Comparison of ENCODE assay signal across 42 cellular contexts in genomic region chr10:100089241-100089640, GRCh38. TPM values are rescaled to one million over a fixed set of nuclear protein-coding genes. Genes with fewer than 3 reads are reported as not detected.
"Had no signal": no experiment of that assay in that cellular context is flagged by ENCODE, and none has a peak within 500 bp of the region (broad histone marks: within the 10 kb centered on the region; RNA-seq: fewer than 3 reads in every experiment).

No MANE protein-coding gene starts in this region.

- H3K4me3 Mint-ChIP-seq: activated naive CD4-positive, alpha-beta T cell treated with anti-CD3 and anti-CD28 coated beads for 36 hours; activated naive CD4-positive, alpha-beta T cell treated with anti-CD3 and anti-CD28 coated beads, Interleukin-2, amount 10 ng/mL, durations not matched to agents 7 days and 5 days; activated naive CD4-positive, alpha-beta T cell treated with anti-CD3 and anti-CD28 coated beads, Interleukin-2, amount 50 U/mL, for 24 hours; activated naive CD8-positive, alpha-beta T cell; activated naive CD8-positive, alpha-beta T cell treated with anti-CD3 and anti-CD28 coated beads for 36 hours; activated naive CD8-positive, alpha-beta T cell treated with anti-CD3 and anti-CD28 coated beads, Interleukin-2, amount 10 ng/mL, durations not matched to agents 7 days and 5 days; activated naive CD8-positive, alpha-beta T cell treated with anti-CD3 and anti-CD28 coated beads, Interleukin-2, amount 50 U/mL, for 24 hours; activated T-cell treated with anti-CD3 and anti-CD28 coated beads, Interleukin-2, amount 50 U/mL, for 24 hours; activated T-cell treated with anti-CD3 and anti-CD28 coated beads, Interleukin-2, amount 50 U/mL, for 4 hours; activated T-cell treated with anti-CD3 and anti-CD28 coated beads, Interleukin-2, amount 50 U/mL, for 72 hours; activated T-helper 1 cell treated with anti-CD3 and anti-CD28 coated beads, Interleukin-12 subunit alpha, Interleukin-12 subunit beta, Interleukin-2, Interleukin-4 antibody, amounts not matched to agents 30 ng/mL and 10 ng/mL and 1 ng/mL, durations not matched to agents 14 hours and 24 hours and 36 hours; activated T-helper 17 cell treated with anti-CD3 and anti-CD28 coated beads, Interleukin-2, amount 50 U/mL, for 72 hours; brain; central memory CD8-positive, alpha-beta T cell had no signal

- ATAC-seq: activated naive CD4-positive, alpha-beta T cell treated with anti-CD3 and anti-CD28 coated beads, Interleukin-2, amount 50 U/mL, for 72 hours; activated naive CD8-positive, alpha-beta T cell treated with anti-CD3 and anti-CD28 coated beads, Interleukin-2, amount 50 U/mL, for 24 hours; activated T-cell treated with anti-CD3 and anti-CD28 coated beads, Interleukin-2, amount 50 U/mL, for 4 hours; activated T-cell treated with anti-CD3 and anti-CD28 coated beads, Interleukin-2, amount 50 U/mL, for 72 hours; activated T-helper 17 cell treated with anti-CD3 and anti-CD28 coated beads, Interleukin-2, amount 50 U/mL, for 72 hours; body of pancreas had no signal

- H3K4me1 ChIP-seq: adrenal gland, ascending aorta, body of pancreas, breast epithelium had no signal

- H3K27me3 Mint-ChIP-seq: central memory CD8-positive, alpha-beta T cell had no signal

- H3K36me3 ChIP-seq: adrenal gland, ascending aorta, brain microvascular endothelial cell, breast epithelium, cardiac muscle cell had no signal

- H3K36me3 Mint-ChIP-seq: activated naive CD4-positive, alpha-beta T cell treated with anti-CD3 and anti-CD28 coated beads, Interleukin-2, amount 10 ng/mL, durations not matched to agents 7 days and 5 days; activated naive CD4-positive, alpha-beta T cell treated with anti-CD3 and anti-CD28 coated beads, Interleukin-2, amount 50 U/mL, for 24 hours; activated naive CD4-positive, alpha-beta T cell treated with anti-CD3 and anti-CD28 coated beads, Interleukin-2, amount 50 U/mL, for 72 hours; activated naive CD8-positive, alpha-beta T cell; activated naive CD8-positive, alpha-beta T cell treated with anti-CD3 and anti-CD28 coated beads for 36 hours; activated naive CD8-positive, alpha-beta T cell treated with anti-CD3 and anti-CD28 coated beads, Interleukin-2, amount 10 ng/mL, durations not matched to agents 7 days and 5 days; brain had no signal

- H3K4me3 ChIP-seq: adrenal gland, ascending aorta, body of pancreas, breast epithelium, cardiac muscle cell had no signal

- H3K4me1 Mint-ChIP-seq: activated naive CD4-positive, alpha-beta T cell treated with anti-CD3 and anti-CD28 coated beads, Interleukin-2, amount 10 ng/mL, durations not matched to agents 7 days and 5 days; activated naive CD4-positive, alpha-beta T cell treated with anti-CD3 and anti-CD28 coated beads, Interleukin-2, amount 50 U/mL, for 24 hours; activated naive CD8-positive, alpha-beta T cell treated with anti-CD3 and anti-CD28 coated beads for 36 hours; activated naive CD8-positive, alpha-beta T cell treated with anti-CD3 and anti-CD28 coated beads, Interleukin-2, amount 10 ng/mL, durations not matched to agents 7 days and 5 days; activated naive CD8-positive, alpha-beta T cell treated with anti-CD3 and anti-CD28 coated beads, Interleukin-2, amount 50 U/mL, for 24 hours; activated T-helper 17 cell treated with anti-CD3 and anti-CD28 coated beads, Interleukin-2, amount 50 U/mL, for 72 hours; brain; central memory CD8-positive, alpha-beta T cell had no signal

- H3K27me3 ChIP-seq: adrenal gland, ascending aorta, body of pancreas, breast epithelium, cardiac muscle cell had no signal

- H3K27ac ChIP-seq: adrenal gland, ascending aorta, body of pancreas, brain microvascular endothelial cell, breast epithelium, cardiac muscle cell had no signal

- H3K27ac Mint-ChIP-seq: activated naive CD4-positive, alpha-beta T cell treated with anti-CD3 and anti-CD28 coated beads for 36 hours; activated naive CD4-positive, alpha-beta T cell treated with anti-CD3 and anti-CD28 coated beads, Interleukin-2, amount 10 ng/mL, durations not matched to agents 7 days and 5 days; activated naive CD4-positive, alpha-beta T cell treated with anti-CD3 and anti-CD28 coated beads, Interleukin-2, amount 50 U/mL, for 24 hours; activated naive CD4-positive, alpha-beta T cell treated with anti-CD3 and anti-CD28 coated beads, Interleukin-2, amount 50 U/mL, for 72 hours; activated naive CD8-positive, alpha-beta T cell; activated naive CD8-positive, alpha-beta T cell treated with anti-CD3 and anti-CD28 coated beads for 36 hours; activated naive CD8-positive, alpha-beta T cell treated with anti-CD3 and anti-CD28 coated beads, Interleukin-2, amount 10 ng/mL, durations not matched to agents 7 days and 5 days; activated naive CD8-positive, alpha-beta T cell treated with anti-CD3 and anti-CD28 coated beads, Interleukin-2, amount 50 U/mL, for 24 hours; activated T-cell treated with anti-CD3 and anti-CD28 coated beads, Interleukin-2, amount 50 U/mL, for 24 hours; activated T-cell treated with anti-CD3 and anti-CD28 coated beads, Interleukin-2, amount 50 U/mL, for 72 hours; activated T-helper 1 cell treated with anti-CD3 and anti-CD28 coated beads, Interleukin-12 subunit alpha, Interleukin-12 subunit beta, Interleukin-2, Interleukin-4 antibody, amounts not matched to agents 30 ng/mL and 10 ng/mL and 1 ng/mL, durations not matched to agents 14 hours and 24 hours and 36 hours; activated T-helper 17 cell treated with anti-CD3 and anti-CD28 coated beads, Interleukin-2, amount 50 U/mL, for 72 hours; activated T-helper 2 cell treated with anti-CD3 and anti-CD28 coated beads, Interferon-gamma antibody, Interleukin-2, Interleukin-4, amounts not matched to agents 10 μg/mL and 5 μg/mL and 100 μg/mL, durations not matched to agents 14 hours and 24 hours and 36 hours; brain had no signal

- H3K9me3 ChIP-seq: adrenal gland, ascending aorta, body of pancreas, breast epithelium had no signal

- H3K9me3 Mint-ChIP-seq: activated naive CD4-positive, alpha-beta T cell treated with anti-CD3 and anti-CD28 coated beads for 36 hours; activated naive CD4-positive, alpha-beta T cell treated with anti-CD3 and anti-CD28 coated beads, Interleukin-2, amount 10 ng/mL, durations not matched to agents 7 days and 5 days; activated naive CD4-positive, alpha-beta T cell treated with anti-CD3 and anti-CD28 coated beads, Interleukin-2, amount 50 U/mL, for 24 hours; activated naive CD4-positive, alpha-beta T cell treated with anti-CD3 and anti-CD28 coated beads, Interleukin-2, amount 50 U/mL, for 72 hours; activated naive CD8-positive, alpha-beta T cell treated with anti-CD3 and anti-CD28 coated beads for 36 hours; activated naive CD8-positive, alpha-beta T cell treated with anti-CD3 and anti-CD28 coated beads, Interleukin-2, amount 10 ng/mL, durations not matched to agents 7 days and 5 days; activated naive CD8-positive, alpha-beta T cell treated with anti-CD3 and anti-CD28 coated beads, Interleukin-2, amount 50 U/mL, for 24 hours; activated T-cell treated with anti-CD3 and anti-CD28 coated beads, Interleukin-2, amount 50 U/mL, for 24 hours; activated T-cell treated with anti-CD3 and anti-CD28 coated beads, Interleukin-2, amount 50 U/mL, for 4 hours; activated T-cell treated with anti-CD3 and anti-CD28 coated beads, Interleukin-2, amount 50 U/mL, for 72 hours; activated T-helper 1 cell treated with anti-CD3 and anti-CD28 coated beads, Interleukin-12 subunit alpha, Interleukin-12 subunit beta, Interleukin-2, Interleukin-4 antibody, amounts not matched to agents 30 ng/mL and 10 ng/mL and 1 ng/mL, durations not matched to agents 14 hours and 24 hours and 36 hours; activated T-helper 17 cell treated with anti-CD3 and anti-CD28 coated beads, Interleukin-2, amount 50 U/mL, for 72 hours; activated T-helper 2 cell treated with anti-CD3 and anti-CD28 coated beads, Interferon-gamma antibody, Interleukin-2, Interleukin-4, amounts not matched to agents 10 μg/mL and 5 μg/mL and 100 μg/mL, durations not matched to agents 14 hours and 24 hours and 36 hours; central memory CD8-positive, alpha-beta T cell had no signal

- DNase-seq: activated effector memory CD4-positive, alpha-beta T cell treated with anti-CD3 and anti-CD28 coated beads, Interleukin-2, amount 50 U/mL, for 16 hours; activated effector memory CD4-positive, alpha-beta T cell treated with Interleukin-2 at 50 U/mL for 16 hours; activated gamma-delta T cell; activated gamma-delta T cell treated with Interleukin-2 at 50 U/mL for 16 hours; activated naive CD4-positive, alpha-beta T cell; activated naive CD4-positive, alpha-beta T cell treated with anti-CD3 and anti-CD28 coated beads for 36 hours; activated naive CD4-positive, alpha-beta T cell treated with anti-CD3 and anti-CD28 coated beads, Interleukin-2, amount 10 ng/mL, durations not matched to agents 7 days and 5 days; activated naive CD4-positive, alpha-beta T cell treated with anti-CD3 and anti-CD28 coated beads, Interleukin-2, amount 50 U/mL, for 16 hours; activated naive CD4-positive, alpha-beta T cell treated with Interleukin-2 at 50 U/mL for 16 hours; activated naive CD8-positive, alpha-beta T cell treated with anti-CD3 and anti-CD28 coated beads for 36 hours; activated naive CD8-positive, alpha-beta T cell treated with anti-CD3 and anti-CD28 coated beads, Interleukin-2, amount 10 ng/mL, durations not matched to agents 7 days and 5 days; activated naive CD8-positive, alpha-beta T cell treated with anti-CD3 and anti-CD28 coated beads, Interleukin-2, amount 50 U/mL, for 24 hours; activated T-cell treated with anti-CD3 and anti-CD28 coated beads for 4 hours; activated T-cell treated with anti-CD3 and anti-CD28 coated beads, Interleukin-2, amount 50 U/mL, for 1 hour; activated T-cell treated with anti-CD3 and anti-CD28 coated beads, Interleukin-2, amount 50 U/mL, for 24 hours; activated T-cell treated with anti-CD3 and anti-CD28 coated beads, Interleukin-2, amount 50 U/mL, for 4 hours; activated T-cell treated with anti-CD3 and anti-CD28 coated beads, Interleukin-2, amount 50 U/mL, for 48 hours; activated T-cell treated with anti-CD3 and anti-CD28 coated beads, Interleukin-2, amount 50 U/mL, for 72 hours; adrenal gland; amniotic stem cell; amygdala; aorta; body of pancreas; brain microvascular endothelial cell; central memory CD4-positive, alpha-beta T cell; cerebellar nuclear complex had no signal

RNA-seq across cellular contexts. Expression of gene CPN1, which starts 7.6 kb away (rescaled TPM):
- total RNA-seq: activated naive CD4-positive, alpha-beta T cell treated with anti-CD3 and anti-CD28 coated beads for 36 hours; activated naive CD4-positive, alpha-beta T cell treated with anti-CD3 and anti-CD28 coated beads, Interleukin-2, amount 50 U/mL, for 72 hours; activated naive CD8-positive, alpha-beta T cell treated with anti-CD3 and anti-CD28 coated beads for 36 hours; activated naive CD8-positive, alpha-beta T cell treated with anti-CD3 and anti-CD28 coated beads, Interleukin-2, amount 10 ng/mL, durations not matched to agents 7 days and 5 days; activated T-cell treated with anti-CD3 and anti-CD28 coated beads, Interleukin-2, amount 50 U/mL, for 4 hours; activated T-cell treated with anti-CD3 and anti-CD28 coated beads, Interleukin-2, amount 50 U/mL, for 72 hours; activated T-helper 1 cell treated with anti-CD3 and anti-CD28 coated beads, Interleukin-12 subunit alpha, Interleukin-12 subunit beta, Interleukin-2, Interleukin-4 antibody, amounts not matched to agents 30 ng/mL and 10 ng/mL and 1 ng/mL, durations not matched to agents 14 hours and 24 hours and 36 hours; activated T-helper 17 cell treated with anti-CD3 and anti-CD28 coated beads, Interleukin-2, amount 50 U/mL, for 72 hours; activated T-helper 2 cell treated with anti-CD3 and anti-CD28 coated beads, Interferon-gamma antibody, Interleukin-2, Interleukin-4, amounts not matched to agents 10 μg/mL and 5 μg/mL and 100 μg/mL, durations not matched to agents 14 hours and 24 hours and 36 hours; adrenal gland; aorta; ascending aorta; astrocyte; body of pancreas; breast epithelium; bronchial epithelial cell; cardiac muscle cell; cardiac septum; cerebellum had no signal
- polyA plus RNA-seq: adipose tissue, adrenal gland, aorta, cardiac muscle cell had no signal
